Comparison of ENCODE assay signal across 25 cellular contexts in the genomic region with DNA sequence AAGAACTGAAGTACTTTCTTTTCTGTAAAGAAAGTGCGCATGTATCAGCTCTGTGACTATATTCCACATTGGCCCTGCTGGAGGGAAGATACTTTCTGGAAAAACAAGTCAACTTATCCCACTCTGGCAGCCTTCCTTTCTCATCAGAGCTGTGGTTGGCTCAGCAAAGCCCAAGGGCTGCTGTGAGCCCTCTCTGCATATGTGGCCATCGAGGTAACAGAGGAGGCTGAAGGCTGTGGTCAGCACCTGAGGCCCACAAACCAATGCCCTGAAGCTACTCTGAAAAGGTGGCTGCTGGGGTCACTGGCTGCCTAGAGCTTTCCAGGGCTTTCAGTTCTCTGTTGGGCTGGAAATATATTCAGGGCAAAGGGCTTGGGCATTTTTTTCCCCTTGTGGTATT.
"Had no signal": no experiment of that assay in that cellular context is flagged by ENCODE, and none has a peak within 500 bp of the region (broad histone marks: within the 10 kb centered on the region; RNA-seq: fewer than 3 reads in every experiment).

No MANE protein-coding gene starts in this region.

- H3K9ac ChIP-seq: KMS-11, SK-N-SH had no signal

- DNase-seq: activated CD4-positive, alpha-beta T cell treated with anti-CD3 and anti-CD28 coated beads for 36 hours; activated CD4-positive, alpha-beta T cell treated with anti-CD3 and anti-CD28 coated beads, Interleukin-2, amount 10 ng/mL, durations not matched to agents 7 days and 5 days; activated CD4-positive, alpha-beta T cell treated with anti-CD3 and anti-CD28 coated beads, Interleukin-2, amount 50 U/mL, for 48 hours; activated CD8-positive, alpha-beta T cell treated with anti-CD3 and anti-CD28 coated beads, Interleukin-2, amount 10 ng/mL, durations not matched to agents 7 days and 5 days; activated gamma-delta T cell; activated naive CD4-positive, alpha-beta T cell treated with Interleukin-2 at 50 U/mL for 16 hours; activated T-cell treated with anti-CD3 and anti-CD28 coated beads, Interleukin-2, amount 50 U/mL, for 24 hours; adrenal gland; caudate nucleus; cerebellar nuclear complex; NCI-H1092; NCI-H1436 treated with DMSO at 0.1 percent for 48 hours; NCI-H1694 treated with DMSO at 0.1 percent for 48 hours; NCI-H2029; NCI-H2107; NCI-H2171; NCI-H510A; NCI-H526; NCI-H748 treated with DMSO at 0.1 percent for 48 hours; SHP77; SJCRH30; SK-N-SH had no signal

- ATAC-seq: activated CD4-positive, alpha-beta T cell treated with anti-CD3 and anti-CD28 coated beads for 36 hours; activated CD4-positive, CD25-positive, alpha-beta regulatory T cell treated with anti-CD3 and anti-CD28 coated beads, Interleukin-2, amount 50 U/mL, for 24 hours; activated CD8-positive, alpha-beta T cell treated with anti-CD3 and anti-CD28 coated beads, Interleukin-2, amount 10 ng/mL, durations not matched to agents 7 days and 5 days; WTC11 had no signal

- H3K27ac ChIP-seq: adrenal gland, KMS-11, SJCRH30 had no signal

- H3K4me2 ChIP-seq: KMS-11, SK-N-SH had no signal

- H3K9me3 ChIP-seq: adrenal gland, SJCRH30, SK-N-SH had no signal

- H3K9me2 ChIP-seq: SK-N-SH had no signal

- H3K4me1 ChIP-seq: SJCRH30 had no signal

- H3K4me3 ChIP-seq: adrenal gland, SJCRH30 had no signal

- H3K36me3 ChIP-seq: adrenal gland, SJCRH30 had no signal

- H3K27me3 ChIP-seq: adrenal gland had no signal
